In genomic region chr17:70862295-70862694, GRCh38 we compare ENCODE assay signal across 3 cellular contexts.
TF ChIP-seq lines count a peak whose summit lies in the region.

No MANE protein-coding gene starts in this region.

TF ChIP-seq in A549, 52 proteins besides CTCF, POLR2A, EP300 and RAD21:
- TF ChIP-seq ZNF302 (CRISPR knock-in tag; IDR thresholded peaks at IDR 0.05), result no peak
- no peak for TF ChIP-seq RNF2 (IDR thresholded peaks at IDR 0.05; ENCODE audit: borderline replicate concordance, low read depth)
- TF ChIP-seq MAX (IDR thresholded peaks at IDR 0.05), result no peak
- TF ChIP-seq FOSB (CRISPR knock-in tag; IDR thresholded peaks at IDR 0.05), result no peak
- no peak for TF ChIP-seq HOXB5 (CRISPR knock-in tag; IDR thresholded peaks at IDR 0.05)
- peak; percentile 94 for TF ChIP-seq MAFK (IDR thresholded peaks at IDR 0.05; ENCODE audit: partially characterized antibody)
- TF ChIP-seq PBX3 (IDR thresholded peaks at IDR 0.05), result no peak
- TF ChIP-seq SREBF2 (IDR thresholded peaks at IDR 0.05), result no peak
TF ChIP-seq in A549: peak in this region for 1.

TF ChIP-seq in IMR-90, 13 proteins besides CTCF, POLR2A, EP300 and RAD21:
- TF ChIP-seq MAFK (IDR thresholded peaks at IDR 0.05; ENCODE audit: low read depth, low read length), result peak; percentile 94
- TF ChIP-seq SMC3 (IDR thresholded peaks at IDR 0.05; ENCODE audit: low read depth, low read length), result no peak

TF ChIP-seq in H1, 55 proteins besides CTCF, POLR2A, EP300 and RAD21:
- TF ChIP-seq MAFK (IDR thresholded peaks at IDR 0.05; ENCODE audit: low read depth, low read length), result peak; percentile 65
- no peak for TF ChIP-seq CEBPB (IDR thresholded peaks at IDR 0.05; ENCODE audit: low read depth, low read length)
